ENCODE assay signal across 10 cellular contexts in the genomic region with DNA sequence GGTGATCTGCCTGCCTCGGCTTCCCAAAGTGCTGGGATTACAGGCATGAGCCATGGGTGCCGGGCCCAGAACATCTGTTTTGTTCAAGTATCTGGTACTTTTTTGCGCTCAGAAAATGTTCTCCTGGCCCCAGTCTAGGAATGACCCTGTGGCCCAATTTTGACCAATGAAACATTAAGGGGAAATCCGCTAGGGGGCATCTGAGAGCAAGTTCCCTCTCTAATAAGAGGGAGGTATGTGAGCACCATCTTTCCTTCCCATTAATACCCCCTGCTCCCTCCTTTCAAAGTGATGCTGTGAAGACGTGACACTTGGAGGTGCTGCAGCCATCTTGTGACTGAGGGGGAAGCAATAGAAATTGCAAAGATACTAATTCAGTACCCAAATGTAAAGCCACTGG. TPM values are rescaled to one million over a fixed set of nuclear protein-coding genes. Genes with fewer than 3 reads are reported as not detected.
DNase-seq lines count a peak whose midpoint lies in the region; ATAC-seq and TF ChIP-seq lines count a peak whose summit lies in the region.
"Had no signal": no experiment of that assay in that cellular context is flagged by ENCODE, and none has a peak within 500 bp of the region (broad histone marks: within the 10 kb centered on the region; RNA-seq: fewer than 3 reads in every experiment).

No MANE protein-coding gene starts in this region.

- CTCF ChIA-PET in activated CD4-positive, alpha-beta T cell treated with anti-CD3 and anti-CD28 coated beads, Interleukin-2, amount 10 ng/mL, durations not matched to agents 7 days and 5 days (lab: Charles Lee): no interaction called here

- H3K27me3 ChIP-seq in MG63: no peaks in the 10 kb centered on the region

- no peak for ATAC-seq in HG03354 (IDR thresholded peaks at IDR 0.05; ENCODE audit: poor library complexity, severe bottlenecking, unreplicated experiment)
- ATAC-seq: right cardiac atrium had no signal

- H3K36me3 Mint-ChIP-seq in CD14-positive monocyte: no peaks in the 10 kb centered on the region
- no peaks in the 10 kb centered on the region for H3K36me3 Mint-ChIP-seq in activated CD4-positive, alpha-beta T cell treated with anti-CD3 and anti-CD28 coated beads, Interleukin-2, amount 10 ng/mL, durations not matched to agents 7 days and 5 days (ENCODE audit: low read depth)

- no peak overlapping the region for H3K4me3 Mint-ChIP-seq in CD14-positive monocyte
- no peak overlapping the region for H3K4me3 Mint-ChIP-seq in activated CD4-positive, alpha-beta T cell treated with anti-CD3 and anti-CD28 coated beads, Interleukin-2, amount 10 ng/mL, durations not matched to agents 7 days and 5 days

- peak; percentile 19 for TF ChIP-seq CTCF in CD14-positive monocyte (IDR thresholded peaks at IDR 0.05)

- H3K27me3 Mint-ChIP-seq in CD14-positive monocyte (ENCODE audit: low read depth in 3 of 3): peaks cover 0 to 4% (median 1%) of the 10 kb centered on the region in 3 donors
- H3K27me3 Mint-ChIP-seq in activated CD4-positive, alpha-beta T cell treated with anti-CD3 and anti-CD28 coated beads, Interleukin-2, amount 10 ng/mL, durations not matched to agents 7 days and 5 days: peaks cover 2% of the 10 kb centered on the region

- DNase-seq in 8988T: peak; percentile 24
- DNase-seq in CD14-positive monocyte (ENCODE audit: low spot score): no peak
- DNase-seq in Jurkat, Clone E6-1 (ENCODE audit: low read depth, low spot score): peak; percentile 5
- DNase-seq in activated CD4-positive, alpha-beta T cell treated with anti-CD3 and anti-CD28 coated beads, Interleukin-2, amount 10 ng/mL, durations not matched to agents 7 days and 5 days: peak; percentile 7
- DNase-seq in mucosa of gallbladder (ENCODE audit: low spot score): no peak
- no peak for DNase-seq in kidney glomerular epithelial cell (lab: John Stamatoyannopoulos, UW)
- DNase-seq in MG63: no peak
- DNase-seq: NCI-H1417 treated with DMSO at 0.1 percent for 48 hours, right cardiac atrium had no signal

- no peak overlapping the region for H3K27ac Mint-ChIP-seq in CD14-positive monocyte
- H3K27ac Mint-ChIP-seq in activated CD4-positive, alpha-beta T cell treated with anti-CD3 and anti-CD28 coated beads, Interleukin-2, amount 10 ng/mL, durations not matched to agents 7 days and 5 days: no peak overlapping the region

- POLR2A ChIA-PET in activated CD4-positive, alpha-beta T cell treated with anti-CD3 and anti-CD28 coated beads, Interleukin-2, amount 10 ng/mL, durations not matched to agents 7 days and 5 days (lab: Charles Lee): no interaction called here

- no peaks in the 10 kb centered on the region for H3K36me3 ChIP-seq in MG63

- H3K4me3 ChIP-seq in Jurkat, Clone E6-1 (ENCODE audit: low read length): no peak overlapping the region
- H3K4me3 ChIP-seq in MG63: no peak overlapping the region

- H3K9me3 Mint-ChIP-seq in CD14-positive monocyte: peaks cover 0 to 3% (median 0%) of the 10 kb centered on the region in 7 donors
- no peaks in the 10 kb centered on the region for H3K9me3 Mint-ChIP-seq in activated CD4-positive, alpha-beta T cell treated with anti-CD3 and anti-CD28 coated beads, Interleukin-2, amount 10 ng/mL, durations not matched to agents 7 days and 5 days

- intact Hi-C loops in CD14-positive monocyte (cut with micrococcal nuclease): loop anchor here in 1 of 2 donors (10.0 kb wide), 1 partner anchor 331 kb away; no protein-coding TSS in a partner anchor

- no peaks in the 10 kb centered on the region for H3K9me3 ChIP-seq in MG63

- H3K4me1 Mint-ChIP-seq in CD14-positive monocyte: no peaks in the 10 kb centered on the region
- H3K4me1 Mint-ChIP-seq in activated CD4-positive, alpha-beta T cell treated with anti-CD3 and anti-CD28 coated beads, Interleukin-2, amount 10 ng/mL, durations not matched to agents 7 days and 5 days: no peaks in the 10 kb centered on the region

RNA-seq across cellular contexts. Expression of gene CLEC3A, which starts 16.5 kb away (rescaled TPM):
- polyA plus RNA-seq in CD14-positive monocyte: not detected
- not detected for polyA plus RNA-seq in Jurkat, Clone E6-1 (2012; ENCODE audit: insufficient read depth, insufficient read length)
- total RNA-seq in activated CD4-positive, alpha-beta T cell treated with anti-CD3 and anti-CD28 coated beads, Interleukin-2, amount 10 ng/mL, durations not matched to agents 7 days and 5 days: not detected
- 3.5 TPM for total RNA-seq in mucosa of gallbladder
- total RNA-seq in MG63 (2014; rRNA removed; shearing (Covaris generic); ENCODE audit: low replicate concordance): not detected in 2 replicates
- total RNA-seq: right cardiac atrium had no signal

Comparison
In these comparisons a context has a peak if more than half of its experiments do, and no peak if none do; other contexts are left out.
1. DNase-seq: peak in 8988T (single experiment), Jurkat, Clone E6-1 (single experiment) and activated CD4-positive, alpha-beta T cell treated with anti-CD3 and anti-CD28 coated beads, Interleukin-2, amount 10 ng/mL, durations not matched to agents 7 days and 5 days (single experiment); none in CD14-positive monocyte (single experiment), mucosa of gallbladder (single experiment), kidney glomerular epithelial cell (single experiment) and MG63 (single experiment).